ENCODE assay signal across 10 cellular contexts in the genomic region with DNA sequence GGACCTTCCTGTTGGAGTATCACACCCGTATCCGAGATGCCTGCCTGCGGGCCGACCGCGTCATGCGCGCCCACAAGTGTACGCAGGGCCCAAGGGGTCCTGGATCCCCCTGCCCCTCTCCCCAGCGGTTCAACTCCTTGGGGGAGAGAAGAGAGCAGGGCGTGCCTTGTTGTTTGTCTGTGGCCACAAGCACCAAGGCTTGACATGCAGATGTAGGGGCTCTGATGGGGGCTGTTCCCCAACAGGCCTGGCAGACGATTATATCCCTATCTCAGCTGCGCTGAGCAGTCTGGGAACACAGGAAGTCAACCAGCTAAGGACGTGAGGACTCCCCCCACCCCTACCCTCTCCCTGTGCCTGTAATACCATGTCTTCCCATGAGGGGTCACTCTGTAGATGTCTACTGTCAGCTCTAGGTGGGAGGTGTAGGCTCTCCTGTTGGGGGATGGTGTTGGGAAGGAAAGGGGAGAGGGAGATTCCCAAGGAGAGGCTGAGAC. TPM values are rescaled to one million over a fixed set of nuclear protein-coding genes. Genes with fewer than 3 reads are reported as not detected.
DNase-seq lines count a peak whose midpoint lies in the region; FAIRE-seq and TF ChIP-seq lines count a peak whose summit lies in the region.
"Had no signal": no experiment of that assay in that cellular context is flagged by ENCODE, and none has a peak within 500 bp of the region (broad histone marks: within the 10 kb centered on the region; RNA-seq: fewer than 3 reads in every experiment).

No MANE protein-coding gene starts in this region.

- WGBS in H1 (ENCODE audit: extremely low coverage in 1 of 2, insufficient coverage in 1 of 2, insufficient read length in 1 of 2, insufficient replicate concordance in 2 of 2, low coverage in 1 of 2, low lambda C conversion rate in 2 of 2, missing lambda C conversion rate in 1 of 2), 2 experiments = 91% methylated on average over 14 of the region's 14 CpGs; no CpG with 5 or more reads in 1 of the 2 experiments
- WGBS in small intestine, 3 donors = 89 to 93% (median 89%) methylated on average over 14 of the region's 14 CpGs
- WGBS in esophagus muscularis mucosa = 91% methylated on average over 13 of the region's 14 CpGs

- H3K9ac ChIP-seq in OCI-LY3 (ENCODE audit: low read length) (no peak overlapping the region), H1 (replicated peaks in 1 of 4; ENCODE audit: extremely low read depth in 1 of 4, low read depth in 3 of 4, low read length in 3 of 4) (no peak overlapping the region)

- H2AK5ac ChIP-seq in H1 (ENCODE audit: low read depth, low read length) = no peak overlapping the region

- DNase-seq in activated CD4-positive, alpha-beta T cell treated with anti-CD3 and anti-CD28 coated beads, Interleukin-2, amount 10 ng/mL, durations not matched to agents 24 days and 14 days = peak; percentile 73
- DNase-seq in activated CD4-positive, alpha-beta T cell treated with anti-CD3 and anti-CD28 coated beads for 4 hours = no peak
- peak in 1 of 2 experiments; percentile 93 for DNase-seq in H1 (ENCODE audit: low read depth in 1 of 2, low spot score in 2 of 2)
- DNase-seq in small intestine = peak; percentile 47
- no peak for DNase-seq in activated effector memory CD4-positive, alpha-beta T cell treated with Interleukin-2 at 50 U/mL for 16 hours
- no peak for DNase-seq in NOMO-1 (lab: John Stamatoyannopoulos, UW; ENCODE audit: unreplicated experiment in 2 of 2)
- no peak for DNase-seq in esophagus muscularis mucosa (ENCODE audit: extremely low spot score)
- DNase-seq: NCI-H1930 had no signal

- H3K27ac ChIP-seq in OCI-LY3 (ENCODE audit: low read length) (no peak overlapping the region), H1 (ENCODE audit: low read depth, low read length) (no peak overlapping the region), small intestine (ENCODE audit: low read depth in 1 of 2, low read length in 1 of 2) (peak overlapping the region in 1 of 2 donors; percentile 15), esophagus muscularis mucosa (replicated peaks in 1 of 4) (no peak overlapping the region)

- no peak overlapping the region for H4K8ac ChIP-seq in H1 (ENCODE audit: extremely low read depth, insufficient read depth, low read length)

- no peaks in the 10 kb centered on the region for H3K23me2 ChIP-seq in H1 (ENCODE audit: low read depth, low read length)

- H4K5ac ChIP-seq in H1 (ENCODE audit: insufficient read length, low read depth, low read length) = no peak overlapping the region

- H2BK20ac ChIP-seq in H1 (ENCODE audit: low read length) = no peak overlapping the region

- H3K9me3 Mint-ChIP-seq in activated CD4-positive, alpha-beta T cell treated with anti-CD3 and anti-CD28 coated beads, Interleukin-2, amount 10 ng/mL, durations not matched to agents 24 days and 14 days = no peaks in the 10 kb centered on the region

- TF ChIP-seq RAD21 in H1 (IDR thresholded peaks at IDR 0.05 in 1 of 2, conservative IDR thresholded peaks at IDR 0.05 in 1 of 2; ENCODE audit: low read depth in 2 of 2, low read length in 2 of 2) = peak; percentile 32 to 48; a peak in 3 of 4 replicates

- intact Hi-C loops in activated CD4-positive, alpha-beta T cell treated with anti-CD3 and anti-CD28 coated beads, Interleukin-2, amount 10 ng/mL, durations not matched to agents 24 days and 14 days (cut with micrococcal nuclease) = no loop called here
- intact Hi-C loops in esophagus muscularis mucosa (cut with DNase I) = no loop called here

- H2BK5ac ChIP-seq in H1 (ENCODE audit: low read depth, low read length) = peak overlapping the region; percentile 35; the same call in 1 of the 2 replicates

- no peak overlapping the region for H3K18ac ChIP-seq in H1 (ENCODE audit: extremely low read depth, low read length)

- H3K4me3 Mint-ChIP-seq in activated CD4-positive, alpha-beta T cell treated with anti-CD3 and anti-CD28 coated beads, Interleukin-2, amount 10 ng/mL, durations not matched to agents 24 days and 14 days = no peak overlapping the region

- no peak overlapping the region for H3K56ac ChIP-seq in H1 (replicated peaks; ENCODE audit: insufficient read length, low read depth, low read length)

- peaks cover 60% of the 10 kb centered on the region for H3K36me3 Mint-ChIP-seq in activated CD4-positive, alpha-beta T cell treated with anti-CD3 and anti-CD28 coated beads, Interleukin-2, amount 10 ng/mL, durations not matched to agents 24 days and 14 days (ENCODE audit: low read depth)

- H2BK120ac ChIP-seq in H1 (replicated peaks; ENCODE audit: low read depth, low read length) = no peak overlapping the region

- FAIRE-seq in H1 (lab: Jason Lieb, UNC) (peak; percentile 48), small intestine (lab: Jason Lieb, UNC) (no peak)

- TF ChIP-seq EP300 in H1 (IDR thresholded peaks at IDR 0.05; ENCODE audit: borderline replicate concordance in 1 of 2, low read depth in 2 of 2, low read length in 2 of 2) = no peak
- no peak for TF ChIP-seq EP300 in esophagus muscularis mucosa (IDR thresholded peaks at IDR 0.05)

- H3K9me3 ChIP-seq in OCI-LY3 (ENCODE audit: insufficient read depth, low read length) (no peaks in the 10 kb centered on the region), H1 (ENCODE audit: insufficient read depth in 2 of 2, low read depth in 1 of 2, low read length in 1 of 2) (peaks cover 7 to 10% of the 10 kb centered on the region in 2 experiments; a peak in 2 of 4 replicates), small intestine (ENCODE audit: control insufficient read depth, low read depth) (no peaks in the 10 kb centered on the region), esophagus muscularis mucosa (peaks cover 0 to 9% (median 3%) of the 10 kb centered on the region in 4 donors)

- H3K4me1 Mint-ChIP-seq in activated CD4-positive, alpha-beta T cell treated with anti-CD3 and anti-CD28 coated beads, Interleukin-2, amount 10 ng/mL, durations not matched to agents 24 days and 14 days = peaks cover 22% of the 10 kb centered on the region

- H3K27ac Mint-ChIP-seq in activated CD4-positive, alpha-beta T cell treated with anti-CD3 and anti-CD28 coated beads, Interleukin-2, amount 10 ng/mL, durations not matched to agents 24 days and 14 days = no peak overlapping the region

- H3K79me1 ChIP-seq in H1 (ENCODE audit: low read depth, low read length) = peaks cover 14% of the 10 kb centered on the region

- no peak overlapping the region for H3K4ac ChIP-seq in H1 (replicated peaks; ENCODE audit: insufficient read length, low read depth, low read length)

- no peak overlapping the region for H3K14ac ChIP-seq in H1 (ENCODE audit: insufficient read length)

- no peak overlapping the region for H2BK12ac ChIP-seq in H1 (ENCODE audit: low read depth, low read length)

- H3K4me2 ChIP-seq in OCI-LY3 (ENCODE audit: low read length) (no peak overlapping the region), H1 (ENCODE audit: insufficient read depth in 1 of 2, low read depth in 2 of 2, low read length in 2 of 2) (no peak overlapping the region)

- POLR2A ChIA-PET in H1 (lab: Charles Lee; ENCODE audit: partially characterized antibody) = interaction anchor here (0.8 to 38.3 kb wide), 17 partner anchors 8 to 244 kb away, joined by 3 to 1071 read pairs (median 4); partner anchors contain the start of genes AP5B1, CCDC85B, CFL1 and CTSW

- no peaks in the 10 kb centered on the region for H3K27me3 Mint-ChIP-seq in activated CD4-positive, alpha-beta T cell treated with anti-CD3 and anti-CD28 coated beads, Interleukin-2, amount 10 ng/mL, durations not matched to agents 24 days and 14 days

- H3K4me3 ChIP-seq in OCI-LY3 (ENCODE audit: low read length) (no peak overlapping the region), H1 (ENCODE audit: extremely low read depth in 1 of 4, insufficient read depth in 2 of 4, low read depth in 3 of 4, low read length in 4 of 4) (no peak overlapping the region), small intestine (ENCODE audit: low read depth in 1 of 2, low read length in 2 of 2) (no peak overlapping the region), esophagus muscularis mucosa (no peak overlapping the region)

- H3K27me3 ChIP-seq in OCI-LY3 (ENCODE audit: low read depth, low read length) (0 out of 2 replicates have a peak, but pooled peaks cover 3% of the 10 kb centered on the region), H1 (replicated peaks in 1 of 4; ENCODE audit: control insufficient read depth in 3 of 4, extremely low read depth in 1 of 4, insufficient read depth in 3 of 4, low read length in 3 of 4) (no peaks in the 10 kb centered on the region; a peak in 1 of 7 replicates), small intestine (ENCODE audit: control insufficient read depth in 2 of 2, insufficient read depth in 2 of 2, low read length in 2 of 2) (no peaks in the 10 kb centered on the region), esophagus muscularis mucosa (no peaks in the 10 kb centered on the region)

- H4K91ac ChIP-seq in H1 (replicated peaks; ENCODE audit: insufficient read length, low read length) = no peak overlapping the region

- TF ChIP-seq CTCF in OCI-LY3 (IDR thresholded peaks at IDR 0.05; ENCODE audit: low read depth, low read length) (peak; percentile 55), H1 (IDR thresholded peaks at IDR 0.05; ENCODE audit: control extremely low read depth in 1 of 3, insufficient read depth in 1 of 3, low read depth in 1 of 3, low read length in 3 of 3) (peak in 2 of 3 experiments; percentile 69 to 88; a peak in 3 of 4 replicates), esophagus muscularis mucosa (IDR thresholded peaks at IDR 0.05) (peak in 1 of 3 experiments; percentile 43)

- H2BK15ac ChIP-seq in H1 (ENCODE audit: low read length) = no peak overlapping the region

- no peak overlapping the region for H2AFZ ChIP-seq in OCI-LY3 (ENCODE audit: low read depth, low read length)
- H2AFZ ChIP-seq in H1 (ENCODE audit: low read length) = no peak overlapping the region

- H3K4me1 ChIP-seq in OCI-LY3 (ENCODE audit: low read length) (peaks cover 2% of the 10 kb centered on the region), H1 (replicated peaks in 1 of 4; ENCODE audit: control insufficient read depth in 3 of 4, insufficient read depth in 4 of 4, low read length in 3 of 4) (peaks cover 0 to 5% (median under 1%) of the 10 kb centered on the region in 4 experiments; a peak in 5 of 7 replicates), small intestine (ENCODE audit: control insufficient read depth in 2 of 2, insufficient read depth in 1 of 2, low read depth in 1 of 2, low read length in 1 of 2) (peaks cover 0 to 9% of the 10 kb centered on the region in 2 donors), esophagus muscularis mucosa (peaks cover 13 to 42% (median 31%) of the 10 kb centered on the region in 4 donors)

- peaks cover 31% of the 10 kb centered on the region for H4K20me1 ChIP-seq in OCI-LY3 (ENCODE audit: insufficient read depth, low read length)
- H4K20me1 ChIP-seq in H1 (replicated peaks in 1 of 2; ENCODE audit: control insufficient read depth in 1 of 2, insufficient read depth in 2 of 2, low read length in 2 of 2) = peaks cover 20 to 23% of the 10 kb centered on the region in 2 experiments

- peaks cover 51% of the 10 kb centered on the region for H3K36me3 ChIP-seq in OCI-LY3 (replicated peaks; ENCODE audit: low read depth, low read length)
- H3K36me3 ChIP-seq in H1 (ENCODE audit: control insufficient read depth in 2 of 4, insufficient read depth in 4 of 4, low read length in 3 of 4) = peaks cover 17 to 33% (median 30%) of the 10 kb centered on the region in 4 experiments
- peaks cover 11 to 27% of the 10 kb centered on the region in 2 donors for H3K36me3 ChIP-seq in small intestine (ENCODE audit: control insufficient read depth in 2 of 2, insufficient read depth in 2 of 2, low read length in 2 of 2)
- peaks cover 22 to 59% (median 58%) of the 10 kb centered on the region in 4 donors for H3K36me3 ChIP-seq in esophagus muscularis mucosa

- TF ChIP-seq POLR2A in H1 (IDR thresholded peaks at IDR 0.05; ENCODE audit: control extremely low read depth in 1 of 2, low read depth in 2 of 2, low read length in 2 of 2) = no peak; a peak in 1 of 3 replicates
- TF ChIP-seq POLR2A in esophagus muscularis mucosa (IDR thresholded peaks at IDR 0.05; ENCODE audit: low read depth) = no peak

- H3K23ac ChIP-seq in H1 (ENCODE audit: insufficient read length) = no peak overlapping the region

- H3K79me2 ChIP-seq in OCI-LY3 (ENCODE audit: low read length) (peaks cover 25% of the 10 kb centered on the region), H1 (ENCODE audit: control insufficient read depth in 1 of 2, insufficient read depth in 2 of 2, low read length in 2 of 2) (peaks cover 9 to 22% of the 10 kb centered on the region in 2 experiments)

- CTCF ChIA-PET in H1 (lab: Charles Lee; ENCODE audit: partially characterized antibody) = interaction anchor here (0.6 to 15.2 kb wide), 42 partner anchors 9 to 1091 kb away, joined by 3 to 283 read pairs (median 5); partner anchors contain the start of genes AP5B1, CCDC85B, CFL1 and CTSW

RNA-seq across cellular contexts. Expression of gene CFL1, which starts 6.8 kb away (rescaled TPM):
- 1,047 and 1,065 TPM in 2 replicates for total RNA-seq in activated CD4-positive, alpha-beta T cell treated with anti-CD3 and anti-CD28 coated beads, Interleukin-2, amount 10 ng/mL, durations not matched to agents 24 days and 14 days
- 1,252 and 1,270 TPM in 2 replicates for total RNA-seq in H1 (2021; fragmentation: NEBNext Ultra II Directional; extraction: Animal tissue kit (Norgen Biotek cat#: 25700))
- polyA plus RNA-seq in H1 (2011; rRNA removed) = 1,365 and 1,809 TPM in 2 replicates
- polyA plus RNA-seq in H1 (2011; cell fraction: cytosol; rRNA removed) = 1,336 TPM
- 788 TPM for polyA plus RNA-seq in H1 (2011; cell fraction: nucleus; rRNA removed)
- 1,064 to 1,459 TPM (median 1,329 TPM) in 4 replicates for polyA plus RNA-seq in H1 (2012, experiment 1 of 2)
- 1,254 TPM for polyA plus RNA-seq in H1 (2012, experiment 2 of 2)
- polyA plus RNA-seq in H1 (2013, experiment 1 of 2) = 989 TPM
- polyA plus RNA-seq in H1 (2013, experiment 2 of 2) = 932 TPM
- polyA minus RNA-seq in H1 (2011; rRNA and poly(A)+ RNA removed) = 1,332 and 1,357 TPM in 2 replicates
- polyA minus RNA-seq in H1 (2011; cell fraction: cytosol; rRNA and poly(A)+ RNA removed) = 622 TPM
- 426 TPM for polyA minus RNA-seq in H1 (2011; cell fraction: nucleus; rRNA and poly(A)+ RNA removed)
- polyA plus RNA-seq in small intestine = 1,000 to 10,000 TPM; 1,228 to 2,084 (median 1,997) TPM
- 100 to 1,000 TPM; 610 to 793 (median 738) TPM for total RNA-seq in esophagus muscularis mucosa

RNA-seq across cellular contexts. Expression of gene MUS81, which starts 9.1 kb away (rescaled TPM):
- total RNA-seq in activated CD4-positive, alpha-beta T cell treated with anti-CD3 and anti-CD28 coated beads, Interleukin-2, amount 10 ng/mL, durations not matched to agents 24 days and 14 days = 77.4 and 80.5 TPM in 2 replicates
- 30.2 and 36.0 TPM in 2 replicates for total RNA-seq in H1 (2021; fragmentation: NEBNext Ultra II Directional; extraction: Animal tissue kit (Norgen Biotek cat#: 25700))
- 31.5 and 44.1 TPM in 2 replicates for polyA plus RNA-seq in H1 (2011; rRNA removed)
- 41.8 TPM for polyA plus RNA-seq in H1 (2011; cell fraction: cytosol; rRNA removed)
- 222 TPM for polyA plus RNA-seq in H1 (2011; cell fraction: nucleus; rRNA removed)
- 30.7 to 47.5 TPM (median 37.9 TPM) in 4 replicates for polyA plus RNA-seq in H1 (2012, experiment 1 of 2)
- polyA plus RNA-seq in H1 (2012, experiment 2 of 2) = 39.0 TPM
- polyA plus RNA-seq in H1 (2013, experiment 1 of 2) = 35.0 TPM
- 32.2 TPM for polyA plus RNA-seq in H1 (2013, experiment 2 of 2)
- polyA minus RNA-seq in H1 (2011; rRNA and poly(A)+ RNA removed) = 13.3 and 24.3 TPM in 2 replicates
- polyA minus RNA-seq in H1 (2011; cell fraction: cytosol; rRNA and poly(A)+ RNA removed) = 23.6 TPM
- polyA minus RNA-seq in H1 (2011; cell fraction: nucleus; rRNA and poly(A)+ RNA removed) = 60.4 TPM
- 100 to 1,000 TPM in 1 of 3 donors, 10 to 100 TPM in 2; 62.2 to 118 (median 85.4) TPM for polyA plus RNA-seq in small intestine
- 10 to 100 TPM; 42.2 to 74.2 (median 58.3) TPM for total RNA-seq in esophagus muscularis mucosa

RNA-seq across cellular contexts. Expression of gene SNX32, which starts 17.4 kb away (rescaled TPM):
- total RNA-seq in activated CD4-positive, alpha-beta T cell treated with anti-CD3 and anti-CD28 coated beads, Interleukin-2, amount 10 ng/mL, durations not matched to agents 24 days and 14 days = 1.2 and 2.1 TPM in 2 replicates
- 1.1 and 2.2 TPM in 2 replicates for total RNA-seq in H1 (2021; fragmentation: NEBNext Ultra II Directional; extraction: Animal tissue kit (Norgen Biotek cat#: 25700))
- polyA plus RNA-seq in H1 (2011; rRNA removed) (0.76 and 1.4 TPM in 2 replicates), small intestine (1 to 10 TPM in 2 of 3 donors, under 1 TPM in 1; 0.54 to 2.1 (median 1.6) TPM)
- 0.96 TPM for polyA plus RNA-seq in H1 (2011; cell fraction: cytosol; rRNA removed)
- polyA plus RNA-seq in H1 (2011; cell fraction: nucleus; rRNA removed) = 7.1 TPM
- polyA plus RNA-seq in H1 (2012, experiment 1 of 2) = 1.2 to 2.6 TPM (median 2.2 TPM) in 4 replicates
- 1.2 TPM for polyA plus RNA-seq in H1 (2012, experiment 2 of 2)
- 0.61 TPM for polyA plus RNA-seq in H1 (2013, experiment 1 of 2)
- polyA plus RNA-seq in H1 (2013, experiment 2 of 2) = 0.57 TPM
- 0.54 and 1.1 TPM in 2 replicates for polyA minus RNA-seq in H1 (2011; rRNA and poly(A)+ RNA removed)
- not detected for polyA minus RNA-seq in H1 (2011; cell fraction: cytosol; rRNA and poly(A)+ RNA removed)
- 1.6 TPM for polyA minus RNA-seq in H1 (2011; cell fraction: nucleus; rRNA and poly(A)+ RNA removed)
- total RNA-seq in esophagus muscularis mucosa = under 1 TPM; 0.33 to 0.78 (median 0.41) TPM
- total RNA-seq: G401 had no signal

RNA-seq across cellular contexts. Expression of gene EFEMP2, which starts 21.5 kb away (rescaled TPM):
- total RNA-seq in activated CD4-positive, alpha-beta T cell treated with anti-CD3 and anti-CD28 coated beads, Interleukin-2, amount 10 ng/mL, durations not matched to agents 24 days and 14 days = 8.4 and 9.1 TPM in 2 replicates
- total RNA-seq in H1 (2021; fragmentation: NEBNext Ultra II Directional; extraction: Animal tissue kit (Norgen Biotek cat#: 25700)) = 8.8 and 9.7 TPM in 2 replicates
- polyA plus RNA-seq in H1 (2011; rRNA removed) (17.2 and 24.2 TPM in 2 replicates), small intestine (10 to 100 TPM in 1 of 3 donors, 1 to 10 TPM in 2; 4.7 to 14.7 (median 9.5) TPM)
- 16.2 TPM for polyA plus RNA-seq in H1 (2011; cell fraction: cytosol; rRNA removed)
- 54.9 TPM for polyA plus RNA-seq in H1 (2011; cell fraction: nucleus; rRNA removed)
- 6.4 to 12.6 TPM (median 9.4 TPM) in 4 replicates for polyA plus RNA-seq in H1 (2012, experiment 1 of 2)
- polyA plus RNA-seq in H1 (2012, experiment 2 of 2) = 8.4 TPM
- polyA plus RNA-seq in H1 (2013, experiment 1 of 2) = 14.8 TPM
- polyA plus RNA-seq in H1 (2013, experiment 2 of 2) = 14.3 TPM
- polyA minus RNA-seq in H1 (2011; rRNA and poly(A)+ RNA removed) = 5.3 and 6.1 TPM in 2 replicates
- polyA minus RNA-seq in H1 (2011; cell fraction: cytosol; rRNA and poly(A)+ RNA removed) = 5.7 TPM
- polyA minus RNA-seq in H1 (2011; cell fraction: nucleus; rRNA and poly(A)+ RNA removed) = 17.4 TPM
- 100 to 1,000 TPM in 1 of 4 donors, 10 to 100 TPM in 3; 71.8 to 111 (median 82.2) TPM for total RNA-seq in esophagus muscularis mucosa

RNA-seq across cellular contexts. Expression of gene CTSW, which starts 28.5 kb away (rescaled TPM):
- 4.9 and 7.5 TPM in 2 replicates for total RNA-seq in activated CD4-positive, alpha-beta T cell treated with anti-CD3 and anti-CD28 coated beads, Interleukin-2, amount 10 ng/mL, durations not matched to agents 24 days and 14 days
- not detected in 2 replicates for total RNA-seq in H1 (2021; fragmentation: NEBNext Ultra II Directional; extraction: Animal tissue kit (Norgen Biotek cat#: 25700))
- polyA plus RNA-seq in H1 (2011; rRNA removed) (not detected in 2 replicates), small intestine (1 to 10 TPM in 1 of 3 donors, under 1 TPM in 2; 0.43 to 3.5 (median 0.67) TPM)
- polyA plus RNA-seq in H1 (2011; cell fraction: cytosol; rRNA removed) = not detected
- not detected for polyA plus RNA-seq in H1 (2011; cell fraction: nucleus; rRNA removed)
- polyA plus RNA-seq in H1 (2012, experiment 1 of 2) = not detected in 4 replicates
- not detected for polyA plus RNA-seq in H1 (2012, experiment 2 of 2)
- polyA plus RNA-seq in H1 (2013, experiment 1 of 2) = not detected
- polyA plus RNA-seq in H1 (2013, experiment 2 of 2) = not detected
- not detected in 2 replicates for polyA minus RNA-seq in H1 (2011; rRNA and poly(A)+ RNA removed)
- polyA minus RNA-seq in H1 (2011; cell fraction: cytosol; rRNA and poly(A)+ RNA removed) = not detected
- not detected for polyA minus RNA-seq in H1 (2011; cell fraction: nucleus; rRNA and poly(A)+ RNA removed)
- 1 to 10 TPM in 3 of 4 donors, under 1 TPM in 1; 0.83 to 2.7 (median 1.5) TPM for total RNA-seq in esophagus muscularis mucosa
- total RNA-seq: G401 had no signal

Comparison
In these comparisons a context has a peak if more than half of its experiments do, and no peak if none do; other contexts are left out.
1. DNase-seq: peak in activated CD4-positive, alpha-beta T cell treated with anti-CD3 and anti-CD28 coated beads, Interleukin-2, amount 10 ng/mL, durations not matched to agents 24 days and 14 days (single experiment) and small intestine (single experiment); none in activated CD4-positive, alpha-beta T cell treated with anti-CD3 and anti-CD28 coated beads for 4 hours (0 of 2), activated effector memory CD4-positive, alpha-beta T cell treated with Interleukin-2 at 50 U/mL for 16 hours (single experiment), NOMO-1 (0 of 2) and esophagus muscularis mucosa (single experiment).